ENCODE assay signal across 10 cellular contexts in the genomic region with DNA sequence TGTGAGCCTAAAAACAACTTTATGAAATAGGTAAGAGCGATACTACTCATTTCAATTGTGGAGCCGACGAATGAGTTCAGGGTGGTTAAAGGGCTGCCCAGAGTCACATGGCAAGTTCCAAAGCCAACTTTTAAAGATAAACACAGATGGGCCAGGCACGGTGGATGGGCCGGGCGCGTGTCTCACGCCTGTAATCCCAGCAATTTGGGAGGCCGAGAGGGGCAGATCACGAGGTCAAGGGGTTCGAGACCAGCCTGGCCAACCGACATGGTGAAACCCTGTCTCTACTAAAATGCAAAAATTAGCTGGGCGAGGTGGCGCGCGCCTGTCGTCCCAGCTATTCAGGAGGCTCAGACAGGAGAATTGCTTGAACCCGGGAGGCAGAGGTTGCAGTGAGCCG. TPM values are rescaled to one million over a fixed set of nuclear protein-coding genes. Genes with fewer than 3 reads are reported as not detected.
DNase-seq lines count a peak whose midpoint lies in the region; ATAC-seq and TF ChIP-seq lines count a peak whose summit lies in the region.
"Had no signal": no experiment of that assay in that cellular context is flagged by ENCODE, and none has a peak within 500 bp of the region (broad histone marks: within the 10 kb centered on the region; RNA-seq: fewer than 3 reads in every experiment).

No MANE protein-coding gene starts in this region.

- no peaks in the 10 kb centered on the region for H3K36me3 Mint-ChIP-seq in T-helper 1 cell treated with Interleukin-12 subunit alpha and Interleukin-12 subunit beta and Interleukin-4 antibody, amounts not matched to agents 30 μg/mL and 1 μg/mL, for 36 hours (ENCODE audit: low read depth)
- H3K36me3 Mint-ChIP-seq in T-cell, result no peaks in the 10 kb centered on the region

- no peak overlapping the region for H3K9ac ChIP-seq in parathyroid adenoma

- H2AFZ ChIP-seq in parathyroid adenoma, result no peak overlapping the region

- no peak for ATAC-seq in T-cell (replicated peaks in 1 of 4)
- ATAC-seq in GM19463 (IDR thresholded peaks at IDR 0.05; ENCODE audit: unreplicated experiment), result no peak

- H3K4me2 ChIP-seq in parathyroid adenoma (ENCODE audit: low read length), result peak overlapping the region; percentile 89

- no peak for DNase-seq in T-helper 1 cell
- DNase-seq in T-cell, result no peak
- DNase-seq in epithelial cell of proximal tubule (ENCODE audit: low read depth), result no peak
- DNase-seq in cerebellum (ENCODE audit: low spot score), result no peak
- DNase-seq in NCI-H82 treated with DMSO at 0.1 percent for 48 hours (lab: John Stamatoyannopoulos, UW; ENCODE audit: unreplicated experiment), result no peak

- POLR2A ChIA-PET in T-cell (lab: Charles Lee), result no interaction called here

- H3K4me1 Mint-ChIP-seq in T-helper 1 cell treated with Interleukin-12 subunit alpha and Interleukin-12 subunit beta and Interleukin-4 antibody, amounts not matched to agents 30 μg/mL and 1 μg/mL, for 36 hours (ENCODE audit: low read depth), result peaks cover 11% of the 10 kb centered on the region
- H3K4me1 Mint-ChIP-seq in T-cell, result peaks cover 6 to 10% (median 7%) of the 10 kb centered on the region in 3 donors

- H3K79me2 ChIP-seq in parathyroid adenoma, result no peaks in the 10 kb centered on the region

- H3K36me3 ChIP-seq in parathyroid adenoma (ENCODE audit: control insufficient read depth, insufficient read depth, low read length), result no peaks in the 10 kb centered on the region

- no peaks in the 10 kb centered on the region for H3K9me3 Mint-ChIP-seq in T-helper 1 cell treated with Interleukin-12 subunit alpha and Interleukin-12 subunit beta and Interleukin-4 antibody, amounts not matched to agents 30 μg/mL and 1 μg/mL, for 36 hours
- no peaks in the 10 kb centered on the region for H3K9me3 Mint-ChIP-seq in T-cell

- CTCF ChIA-PET in T-cell (lab: Charles Lee), result interaction anchor here (0.5 to 2.3 kb wide), 8 partner anchors 9 to 398 kb away, joined by 3 to 10 read pairs (median 4); no protein-coding TSS in a partner anchor

- no peaks in the 10 kb centered on the region for H3K4me1 ChIP-seq in parathyroid adenoma

- no peaks in the 10 kb centered on the region for H3K9me3 ChIP-seq in parathyroid adenoma (ENCODE audit: control insufficient read depth, low read length)
- H3K9me3 ChIP-seq: mucosa of descending colon had no signal

- no peak overlapping the region for H3K27ac Mint-ChIP-seq in T-helper 1 cell treated with Interleukin-12 subunit alpha and Interleukin-12 subunit beta and Interleukin-4 antibody, amounts not matched to agents 30 μg/mL and 1 μg/mL, for 36 hours
- no peak overlapping the region for H3K27ac Mint-ChIP-seq in T-cell

- H3K27me3 Mint-ChIP-seq in T-helper 1 cell treated with Interleukin-12 subunit alpha and Interleukin-12 subunit beta and Interleukin-4 antibody, amounts not matched to agents 30 μg/mL and 1 μg/mL, for 36 hours (ENCODE audit: low read depth), result peaks cover 34% of the 10 kb centered on the region
- peaks cover 25 to 32% of the 10 kb centered on the region in 2 donors for H3K27me3 Mint-ChIP-seq in T-cell

- H3K4me3 ChIP-seq in epithelial cell of proximal tubule (ENCODE audit: low read depth, low read length), result peak overlapping the region; percentile 86
- H3K4me3 ChIP-seq in parathyroid adenoma (ENCODE audit: low read depth, low read length), result no peak overlapping the region
- H3K4me3 ChIP-seq: mucosa of descending colon had no signal

- no peak overlapping the region for H3K27ac ChIP-seq in parathyroid adenoma

- no peaks in the 10 kb centered on the region for H3K27me3 ChIP-seq in parathyroid adenoma (ENCODE audit: control insufficient read depth, insufficient read depth, low read length)

- H3K4me3 Mint-ChIP-seq in T-helper 1 cell treated with Interleukin-12 subunit alpha and Interleukin-12 subunit beta and Interleukin-4 antibody, amounts not matched to agents 30 μg/mL and 1 μg/mL, for 36 hours, result peak overlapping the region; percentile 35
- peak overlapping the region in 2 of 3 donors; percentile 75 to 76 for H3K4me3 Mint-ChIP-seq in T-cell

- TF ChIP-seq CTCF in epithelial cell of proximal tubule (conservative IDR thresholded peaks at IDR 0.05; ENCODE audit: low read depth, low read length) (no peak), parathyroid adenoma (IDR thresholded peaks at IDR 0.05) (no peak)

RNA-seq across cellular contexts. Expression of a gene that starts 0.9 kb away (rescaled TPM):
- total RNA-seq in T-cell, result under 1 TPM in 1 of 5 donors, not detected in 4; 0.79 TPM
- total RNA-seq in epithelial cell of proximal tubule, result 0.80 and 1.1 TPM in 2 replicates
- 1.7 TPM for total RNA-seq in cerebellum
- total RNA-seq: HepG2 had no signal

RNA-seq across cellular contexts. Expression of a gene that starts 41.7 kb away (rescaled TPM):
- 100 to 1,000 TPM in 2 of 5 donors, 10 to 100 TPM in 3; 65.3 to 112 (median 93.4) TPM for total RNA-seq in T-cell
- total RNA-seq in epithelial cell of proximal tubule, result 12.5 and 13.2 TPM in 2 replicates
- 15.5 TPM for total RNA-seq in cerebellum

RNA-seq across cellular contexts. Expression of a gene that starts 44.0 kb away (rescaled TPM):
- total RNA-seq in T-cell (not detected), epithelial cell of proximal tubule (not detected in 2 replicates), cerebellum (0.27 TPM)
- total RNA-seq: HepG2 had no signal
